Comparison of ENCODE assay signal across 10 cellular contexts in the genomic region with DNA sequence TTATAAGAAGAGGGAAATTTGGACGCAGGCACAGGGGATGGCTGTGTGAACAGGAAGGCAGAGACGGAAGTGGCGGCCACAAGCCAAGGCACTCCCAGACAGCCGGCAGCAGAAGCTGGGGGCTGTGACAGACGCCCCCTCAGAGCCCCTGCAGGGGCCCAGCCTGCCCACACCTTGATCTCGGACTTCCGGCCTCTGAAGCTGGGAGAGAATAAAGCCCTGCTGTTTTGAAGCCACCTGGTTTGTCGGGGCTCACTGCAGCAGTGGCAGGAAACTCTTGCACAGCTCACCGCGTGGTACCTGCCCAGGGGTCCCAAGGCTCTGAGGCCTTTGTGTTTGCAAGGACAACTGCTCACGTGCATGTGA. TPM values are rescaled to one million over a fixed set of nuclear protein-coding genes. Genes with fewer than 3 reads are reported as not detected.
DNase-seq lines count a peak whose midpoint lies in the region; ATAC-seq and TF ChIP-seq lines count a peak whose summit lies in the region.
"Had no signal": no experiment of that assay in that cellular context is flagged by ENCODE, and none has a peak within 500 bp of the region (broad histone marks: within the 10 kb centered on the region; RNA-seq: fewer than 3 reads in every experiment).

No MANE protein-coding gene starts in this region.

- peaks cover 4% of the 10 kb centered on the region for H3K27me3 Mint-ChIP-seq in T-helper 2 cell treated with Interferon-gamma antibody and Interleukin-4, amounts not matched to agents 5 μg/mL and 100 μg/mL, for 36 hours (ENCODE audit: low read depth)
- H3K27me3 Mint-ChIP-seq in activated naive CD8-positive, alpha-beta T cell: no peaks in the 10 kb centered on the region

- H3K27ac ChIP-seq in HUES64 (ENCODE audit: low read depth, low read length) (no peak overlapping the region), neural cell (ENCODE audit: low read length) (no peak overlapping the region)
- H3K27ac ChIP-seq: adrenal gland had no signal

- H3K9ac ChIP-seq in HUES64 (ENCODE audit: low read depth, low read length) (peak overlapping the region; percentile 22; the same call in 1 of the 2 replicates), neural cell (ENCODE audit: low read length) (peak overlapping the region; percentile 46)

- no peaks in the 10 kb centered on the region for H3K9me3 ChIP-seq in HUES64 (ENCODE audit: insufficient read depth, low read depth, low read length)
- H3K9me3 ChIP-seq in neural cell (ENCODE audit: low read length): no peaks in the 10 kb centered on the region
- H3K9me3 ChIP-seq: adrenal gland had no signal

- H3K27ac Mint-ChIP-seq in T-helper 2 cell treated with Interferon-gamma antibody and Interleukin-4, amounts not matched to agents 5 μg/mL and 100 μg/mL, for 36 hours: no peak overlapping the region
- peak overlapping the region; percentile 90 for H3K27ac Mint-ChIP-seq in activated naive CD8-positive, alpha-beta T cell

- H3K27me3 ChIP-seq in HUES64 (ENCODE audit: insufficient read depth, low read length) (no peaks in the 10 kb centered on the region), neural cell (ENCODE audit: insufficient read depth, low read depth, low read length) (no peaks in the 10 kb centered on the region)

- H3K9me2 ChIP-seq in neural cell (ENCODE audit: insufficient read depth, low read length): no peaks in the 10 kb centered on the region

- TF ChIP-seq CTCF in neural cell (IDR thresholded peaks at IDR 0.05; ENCODE audit: poor library complexity, severe bottlenecking): no peak

- ATAC-seq in GM18907 (IDR thresholded peaks at IDR 0.05; ENCODE audit: unreplicated experiment): no peak

- H2AFZ ChIP-seq in neural cell (ENCODE audit: low read depth, low read length): no peak overlapping the region

- H3F3A ChIP-seq in neural cell (ENCODE audit: insufficient read depth, low read length, poor library complexity, severe bottlenecking): no peaks in the 10 kb centered on the region

- H3K4me1 ChIP-seq in HUES64 (ENCODE audit: insufficient read depth, low read length): peaks cover 20% of the 10 kb centered on the region

- H3K9me3 Mint-ChIP-seq in T-helper 2 cell treated with Interferon-gamma antibody and Interleukin-4, amounts not matched to agents 5 μg/mL and 100 μg/mL, for 36 hours: no peaks in the 10 kb centered on the region
- no peaks in the 10 kb centered on the region for H3K9me3 Mint-ChIP-seq in activated naive CD8-positive, alpha-beta T cell (ENCODE audit: low read depth)

- peak overlapping the region; percentile 54 for H3K4me3 Mint-ChIP-seq in T-helper 2 cell treated with Interferon-gamma antibody and Interleukin-4, amounts not matched to agents 5 μg/mL and 100 μg/mL, for 36 hours
- peak overlapping the region; percentile 82 for H3K4me3 Mint-ChIP-seq in activated naive CD8-positive, alpha-beta T cell

- no peaks in the 10 kb centered on the region; the same call in 1 of the 2 replicates for H3K36me3 ChIP-seq in HUES64 (ENCODE audit: insufficient read depth, low read length)
- H3K36me3 ChIP-seq in neural cell (ENCODE audit: insufficient read depth, low read length): no peaks in the 10 kb centered on the region
- H3K36me3 ChIP-seq: adrenal gland had no signal

- no peak for DNase-seq in T-helper 2 cell treated with Interferon-gamma antibody and Interleukin-4, amounts not matched to agents 5 μg/mL and 100 μg/mL, for 36 hours (ENCODE audit: low spot score)
- DNase-seq in T-helper 2 cell (no peak), NCI-H524 treated with DMSO at 0.1 percent for 48 hours (lab: John Stamatoyannopoulos, UW) (no peak)
- no peak for DNase-seq in effector CD8-positive, alpha-beta T cell (lab: John Stamatoyannopoulos, UW)
- DNase-seq: adrenal gland, NCI-H82 had no signal

- no peak overlapping the region for H3K4me3 ChIP-seq in HUES64 (ENCODE audit: low read length)
- no peak overlapping the region for H3K4me3 ChIP-seq in neural cell (ENCODE audit: low read length)
- H3K4me3 ChIP-seq: adrenal gland had no signal

- WGBS in HUES64: 65% methylated on average over 11 of the region's 11 CpGs

- TF ChIP-seq RAD21 in neural cell (conservative IDR thresholded peaks at IDR 0.05): no peak

- H3K4me1 Mint-ChIP-seq in T-helper 2 cell treated with Interferon-gamma antibody and Interleukin-4, amounts not matched to agents 5 μg/mL and 100 μg/mL, for 36 hours (ENCODE audit: low read depth): peaks cover 9% of the 10 kb centered on the region
- peaks cover 16% of the 10 kb centered on the region for H3K4me1 Mint-ChIP-seq in activated naive CD8-positive, alpha-beta T cell (ENCODE audit: low read depth)

- no peaks in the 10 kb centered on the region for H3K36me3 Mint-ChIP-seq in T-helper 2 cell treated with Interferon-gamma antibody and Interleukin-4, amounts not matched to agents 5 μg/mL and 100 μg/mL, for 36 hours (ENCODE audit: low read depth)
- no peaks in the 10 kb centered on the region for H3K36me3 Mint-ChIP-seq in activated naive CD8-positive, alpha-beta T cell

- H4K20me1 ChIP-seq in neural cell (ENCODE audit: insufficient read depth): no peaks in the 10 kb centered on the region

- H3K79me2 ChIP-seq in neural cell (replicated peaks; ENCODE audit: insufficient read depth, low read length): no peaks in the 10 kb centered on the region

- no peak for TF ChIP-seq EP300 in neural cell (conservative IDR thresholded peaks at IDR 0.05; ENCODE audit: poor library complexity, severe bottlenecking)

- no peak overlapping the region for H3K4me2 ChIP-seq in neural cell (ENCODE audit: low read length)

TF ChIP-seq in neural cell, 6 proteins besides CTCF, POLR2A, EP300 and RAD21:
- no peak for TF ChIP-seq POLR2AphosphoS5 (IDR thresholded peaks at IDR 0.05)
- TF ChIP-seq, protein P1, sequence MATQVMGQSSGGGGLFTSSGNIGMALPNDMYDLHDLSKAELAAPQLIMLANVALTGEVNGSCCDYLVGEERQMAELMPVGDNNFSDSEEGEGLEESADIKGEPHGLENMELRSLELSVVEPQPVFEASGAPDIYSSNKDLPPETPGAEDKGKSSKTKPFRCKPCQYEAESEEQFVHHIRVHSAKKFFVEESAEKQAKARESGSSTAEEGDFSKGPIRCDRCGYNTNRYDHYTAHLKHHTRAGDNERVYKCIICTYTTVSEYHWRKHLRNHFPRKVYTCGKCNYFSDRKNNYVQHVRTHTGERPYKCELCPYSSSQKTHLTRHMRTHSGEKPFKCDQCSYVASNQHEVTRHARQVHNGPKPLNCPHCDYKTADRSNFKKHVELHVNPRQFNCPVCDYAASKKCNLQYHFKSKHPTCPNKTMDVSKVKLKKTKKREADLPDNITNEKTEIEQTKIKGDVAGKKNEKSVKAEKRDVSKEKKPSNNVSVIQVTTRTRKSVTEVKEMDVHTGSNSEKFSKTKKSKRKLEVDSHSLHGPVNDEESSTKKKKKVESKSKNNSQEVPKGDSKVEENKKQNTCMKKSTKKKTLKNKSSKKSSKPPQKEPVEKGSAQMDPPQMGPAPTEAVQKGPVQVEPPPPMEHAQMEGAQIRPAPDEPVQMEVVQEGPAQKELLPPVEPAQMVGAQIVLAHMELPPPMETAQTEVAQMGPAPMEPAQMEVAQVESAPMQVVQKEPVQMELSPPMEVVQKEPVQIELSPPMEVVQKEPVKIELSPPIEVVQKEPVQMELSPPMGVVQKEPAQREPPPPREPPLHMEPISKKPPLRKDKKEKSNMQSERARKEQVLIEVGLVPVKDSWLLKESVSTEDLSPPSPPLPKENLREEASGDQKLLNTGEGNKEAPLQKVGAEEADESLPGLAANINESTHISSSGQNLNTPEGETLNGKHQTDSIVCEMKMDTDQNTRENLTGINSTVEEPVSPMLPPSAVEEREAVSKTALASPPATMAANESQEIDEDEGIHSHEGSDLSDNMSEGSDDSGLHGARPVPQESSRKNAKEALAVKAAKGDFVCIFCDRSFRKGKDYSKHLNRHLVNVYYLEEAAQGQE (IDR thresholded peaks at IDR 0.05; ENCODE audit: borderline replicate concordance): no peak
- no peak for TF ChIP-seq MXI1 (conservative IDR thresholded peaks at IDR 0.05; ENCODE audit: poor library complexity, severe bottlenecking)
- TF ChIP-seq SMC3 (conservative IDR thresholded peaks at IDR 0.05; ENCODE audit: poor library complexity): no peak
- TF ChIP-seq TAF1 (IDR thresholded peaks at IDR 0.05; ENCODE audit: low read depth): no peak
- no peak for TF ChIP-seq EZH2 (IDR thresholded peaks at IDR 0.05; ENCODE audit: borderline replicate concordance, insufficient read depth, low read length, poor library complexity, severe bottlenecking)

RNA-seq across cellular contexts. Expression of a gene that starts 13.7 kb away (rescaled TPM):
- 5.6 TPM for polyA plus RNA-seq in HUES64 (2013, experiment 1 of 2)
- 7.3 TPM for polyA plus RNA-seq in HUES64 (2013, experiment 2 of 2)
- 6.0 and 17.6 TPM in 2 replicates for polyA plus RNA-seq in neural cell
- 3.1 and 4.1 TPM in 2 replicates for polyA minus RNA-seq in neural cell

RNA-seq across cellular contexts. Expression of a gene that starts 27.2 kb away (rescaled TPM):
- 22.5 TPM for polyA plus RNA-seq in HUES64 (2013, experiment 1 of 2)
- 22.6 TPM for polyA plus RNA-seq in HUES64 (2013, experiment 2 of 2)
- polyA plus RNA-seq in neural cell: 16.8 and 22.4 TPM in 2 replicates
- polyA minus RNA-seq in neural cell: 23.0 and 24.6 TPM in 2 replicates

RNA-seq across cellular contexts. Expression of a gene that starts 52.3 kb away (rescaled TPM):
- 18.2 TPM for polyA plus RNA-seq in HUES64 (2013, experiment 1 of 2)
- polyA plus RNA-seq in HUES64 (2013, experiment 2 of 2): 18.1 TPM
- 32.9 and 50.7 TPM in 2 replicates for polyA plus RNA-seq in neural cell
- polyA minus RNA-seq in neural cell: 22.1 and 28.7 TPM in 2 replicates

RNA-seq across cellular contexts. Expression of a gene that starts 54.7 kb away (rescaled TPM):
- 0.65 TPM for polyA plus RNA-seq in HUES64 (2013, experiment 1 of 2)
- 0.76 TPM for polyA plus RNA-seq in HUES64 (2013, experiment 2 of 2)
- polyA plus RNA-seq in neural cell: not detected in 2 replicates
- polyA minus RNA-seq in neural cell: not detected in 2 replicates
